25 cellular contexts compared by ENCODE assay signal in genomic region chr2:44495544-44495943, GRCh38.
DNase-seq lines count a peak whose midpoint lies in the region; ATAC-seq, FAIRE-seq and TF ChIP-seq lines count a peak whose summit lies in the region.
"Had no signal": no experiment of that assay in that cellular context is flagged by ENCODE, and none has a peak within 500 bp of the region (broad histone marks: within the 10 kb centered on the region; RNA-seq: fewer than 3 reads in every experiment).

No MANE protein-coding gene starts in this region.

- no TSS peak for BruUV-seq in HepG2 (replicated peaks; lab: Mats Ljungman, UMichigan)

- H3K36me3 ChIP-seq in right lobe of liver, result no peaks in the 10 kb centered on the region
- H3K36me3 ChIP-seq in HepG2 (replicated peaks in 1 of 2; ENCODE audit: control insufficient read depth in 1 of 2, insufficient read depth in 2 of 2, low read length in 2 of 2), result no peaks in the 10 kb centered on the region
- H3K36me3 ChIP-seq: BLaER1 treated with 17β-estradiol and CSF1 and Interleukin-3, amounts not matched to agents 10 nM and 100 nM had no signal

- POLR2A ChIA-PET in HepG2 (lab: Yijun Ruan, JAX), result no interaction called here

- H3K4me3 ChIP-seq in right lobe of liver, result no peak overlapping the region
- H3K4me3 ChIP-seq in HepG2 (replicated peaks in 1 of 3; ENCODE audit: insufficient read depth in 1 of 3, low read depth in 2 of 3, low read length in 3 of 3), result no peak overlapping the region
- H3K4me3 ChIP-seq: A549; BLaER1 treated with 17β-estradiol and CSF1 and Interleukin-3, amounts not matched to agents 10 nM and 100 nM; GM12878 had no signal

- H3K4me1 ChIP-seq in right lobe of liver (peaks cover 0 to 24% (median 14%) of the 10 kb centered on the region in 4 donors), HepG2 (ENCODE audit: insufficient read depth, low read length) (peaks cover 22% of the 10 kb centered on the region)
- H3K4me1 ChIP-seq: A549; BLaER1 treated with 17β-estradiol and CSF1 and Interleukin-3, amounts not matched to agents 10 nM and 100 nM had no signal

- H2AFZ ChIP-seq in HepG2 (ENCODE audit: low read length), result no peak overlapping the region

- WGBS in right lobe of liver (ENCODE audit: insufficient coverage, low coverage, low lambda C conversion rate, missing lambda C conversion rate), result 27% methylated on average over 1 of the region's 1 CpG
- 79% methylated on average over 1 of the region's 1 CpG for WGBS in HepG2 (ENCODE audit: low lambda C conversion rate)

- in situ Hi-C loops in HepG2 (cut with HindIII; ENCODE audit: extremely low pct_ligation_motif_present, low pct_unique_long_range_greater_than_20kb), result no loop called here

- CTCF ChIA-PET in HepG2 (lab: Yijun Ruan, JAX; ENCODE audit: low intra/inter-chr PET ratio, low total read pairs), result interaction anchor here (1.0 kb wide), 1 partner anchor 16 kb away, joined by 3 read pairs; no protein-coding TSS in a partner anchor

- H3K27me3 ChIP-seq in right lobe of liver (no peaks in the 10 kb centered on the region), HepG2 (ENCODE audit: control insufficient read depth in 1 of 2, insufficient read depth in 2 of 2, low read length in 2 of 2) (no peaks in the 10 kb centered on the region)
- H3K27me3 ChIP-seq: BLaER1 treated with 17β-estradiol and CSF1 and Interleukin-3, amounts not matched to agents 10 nM and 100 nM had no signal

- H3K27ac ChIP-seq in right lobe of liver, result peak overlapping the region in 2 of 3 donors; percentile 9 to 30
- H3K27ac ChIP-seq in HepG2 (ENCODE audit: extremely low read length, insufficient read depth, low read length), result no peak overlapping the region
- H3K27ac ChIP-seq: 22Rv1; A549; BLaER1 treated with 17β-estradiol and CSF1 and Interleukin-3, amounts not matched to agents 10 nM and 100 nM; C4-2B had no signal

- TF ChIP-seq RAD21 in HepG2 (CRISPR knock-in tag; IDR thresholded peaks at IDR 0.05), result no peak

- TF ChIP-seq CTCF in right lobe of liver (IDR thresholded peaks at IDR 0.05), result no peak
- no peak for TF ChIP-seq CTCF in HepG2 (CRISPR knock-in tag; IDR thresholded peaks at IDR 0.05)

- no peak overlapping the region for H3K9ac ChIP-seq in HepG2 (ENCODE audit: insufficient read depth, low read depth, low read length)
- H3K9ac ChIP-seq: BLaER1 treated with 17β-estradiol and CSF1 and Interleukin-3, amounts not matched to agents 10 nM and 100 nM had no signal

- no peak overlapping the region for H3K4me2 ChIP-seq in HepG2 (ENCODE audit: low read depth, low read length)
- H3K4me2 ChIP-seq: A549; BLaER1 treated with 17β-estradiol and CSF1 and Interleukin-3, amounts not matched to agents 10 nM and 100 nM had no signal

- peak; percentile 23 for DNase-seq in NCI-H146 (lab: John Stamatoyannopoulos, UW)
- no peak for DNase-seq in NCI-H146 treated with DMSO at 0.1 percent for 48 hours (lab: John Stamatoyannopoulos, UW; ENCODE audit: unreplicated experiment)
- no peak for DNase-seq in right lobe of liver
- DNase-seq in HepG2 (ENCODE audit: low spot score), result no peak
- peak; percentile 24 for DNase-seq in myocyte (ENCODE audit: low read depth)
- no peak for DNase-seq in foreskin melanocyte
- no peak for DNase-seq in COLO668 (lab: John Stamatoyannopoulos, UW; ENCODE audit: unreplicated experiment)
- DNase-seq: AML-193; CD4-positive, alpha-beta T cell; CD8-positive, alpha-beta T cell; COR-L47; DMS 273 treated with DMSO at 0.1 percent for 48 hours; DMS153; DMS53; DMS79; DND-41; EL; GDM1 had no signal

- no peaks in the 10 kb centered on the region for H3K79me2 ChIP-seq in HepG2 (ENCODE audit: insufficient read depth, low read length)

- FAIRE-seq in HepG2 (lab: Jason Lieb, UNC), result no peak
- FAIRE-seq: GM12878, GM12892, GM18507 had no signal

- intact Hi-C loops in right lobe of liver (cut with DNase I), result no loop called here
- intact Hi-C loops in HepG2 (cut with micrococcal nuclease; ENCODE audit: unreplicated experiment), result no loop called here

- H4K20me1 ChIP-seq in HepG2 (ENCODE audit: insufficient read depth, low read length), result no peaks in the 10 kb centered on the region
- H4K20me1 ChIP-seq: BLaER1 treated with 17β-estradiol and CSF1 and Interleukin-3, amounts not matched to agents 10 nM and 100 nM had no signal

- TF ChIP-seq POLR2A in right lobe of liver (IDR thresholded peaks at IDR 0.05) (no peak), HepG2 (IDR thresholded peaks at IDR 0.05; ENCODE audit: insufficient read depth in 1 of 2, low read depth in 2 of 2, low read length in 2 of 2) (no peak)

- TF ChIP-seq EP300 in HepG2 (IDR thresholded peaks at IDR 0.05; ENCODE audit: low read depth in 2 of 2, low read length in 2 of 2) (no peak), HepG2 (CRISPR knock-in tag; IDR thresholded peaks at IDR 0.05; ENCODE audit: borderline replicate concordance) (no peak)

- ATAC-seq in right lobe of liver, result peak; percentile 38 to 54 (median 46)
- no peak for ATAC-seq in HepG2
- ATAC-seq: A549; CD8-positive, alpha-beta T cell; GM12878 had no signal

- no peaks in the 10 kb centered on the region for H3K9me3 ChIP-seq in right lobe of liver
- no peaks in the 10 kb centered on the region for H3K9me3 ChIP-seq in HepG2 (ENCODE audit: low read length)
- H3K9me3 ChIP-seq: A549; BLaER1 treated with 17β-estradiol and CSF1 and Interleukin-3, amounts not matched to agents 10 nM and 100 nM had no signal

TF ChIP-seq in HepG2, 621 proteins besides CTCF, POLR2A, EP300 and RAD21 (continues in another document):
- TF ChIP-seq CBX1 (IDR thresholded peaks at IDR 0.05; ENCODE audit: low read depth) (no peak), NBN (conservative IDR thresholded peaks at IDR 0.05) (no peak), HNF4G (IDR thresholded peaks at IDR 0.05; ENCODE audit: borderline replicate concordance, low read depth, low read length) (no peak), HNF4G (CRISPR knock-in tag; IDR thresholded peaks at IDR 0.05; ENCODE audit: borderline replicate concordance, low read depth) (no peak), MED8 (CRISPR knock-in tag; IDR thresholded peaks at IDR 0.05; ENCODE audit: insufficient replicate concordance) (no peak), MTF1 (CRISPR knock-in tag; IDR thresholded peaks at IDR 0.05) (no peak), ZSCAN9 (CRISPR knock-in tag; IDR thresholded peaks at IDR 0.05; ENCODE audit: borderline replicate concordance) (no peak), ARNT (IDR thresholded peaks at IDR 0.05) (no peak), NFE2 (CRISPR knock-in tag; IDR thresholded peaks at IDR 0.05) (no peak), SSRP1 (CRISPR knock-in tag; IDR thresholded peaks at IDR 0.05) (no peak), ZNF333 (CRISPR knock-in tag; IDR thresholded peaks at IDR 0.05; ENCODE audit: borderline replicate concordance) (no peak)
- TF ChIP-seq, protein P1, sequence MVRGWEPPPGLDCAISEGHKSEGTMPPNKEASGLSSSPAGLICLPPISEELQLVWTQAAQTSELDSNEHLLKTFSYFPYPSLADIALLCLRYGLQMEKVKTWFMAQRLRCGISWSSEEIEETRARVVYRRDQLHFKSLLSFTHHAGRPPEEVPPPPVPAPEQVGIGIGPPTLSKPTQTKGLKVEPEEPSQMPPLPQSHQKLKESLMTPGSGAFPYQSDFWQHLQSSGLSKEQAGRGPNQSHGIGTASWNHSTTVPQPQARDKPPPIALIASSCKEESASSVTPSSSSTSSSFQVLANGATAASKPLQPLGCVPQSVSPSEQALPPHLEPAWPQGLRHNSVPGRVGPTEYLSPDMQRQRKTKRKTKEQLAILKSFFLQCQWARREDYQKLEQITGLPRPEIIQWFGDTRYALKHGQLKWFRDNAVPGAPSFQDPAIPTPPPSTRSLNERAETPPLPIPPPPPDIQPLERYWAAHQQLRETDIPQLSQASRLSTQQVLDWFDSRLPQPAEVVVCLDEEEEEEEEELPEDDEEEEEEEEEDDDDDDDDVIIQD (CRISPR knock-in tag; IDR thresholded peaks at IDR 0.05; ENCODE audit: low read depth), result no peak

Comparison
In these comparisons a context has a peak if more than half of its experiments do, and no peak if none do; other contexts are left out.
1. DNase-seq: peak in NCI-H146 (single experiment) and myocyte (single experiment); none in NCI-H146 treated with DMSO at 0.1 percent for 48 hours (single experiment), right lobe of liver (0 of 3), HepG2 (single experiment), foreskin melanocyte (single experiment) and COLO668 (single experiment).